ENCODE assay signal across 20 cellular contexts in genomic region chr11:9230291-9230690, GRCh38. TPM values are rescaled to one million over a fixed set of nuclear protein-coding genes. Genes with fewer than 3 reads are reported as not detected.
DNase-seq lines count a peak whose midpoint lies in the region; ATAC-seq and TF ChIP-seq lines count a peak whose summit lies in the region.
"Had no signal": no experiment of that assay in that cellular context is flagged by ENCODE, and none has a peak within 500 bp of the region (broad histone marks: within the 10 kb centered on the region; RNA-seq: fewer than 3 reads in every experiment).

No MANE protein-coding gene starts in this region.

- H3K4me1 Mint-ChIP-seq in stimulated activated naive CD8-positive, alpha-beta T cell treated with anti-CD3 and anti-CD28 coated beads, Interleukin-15, Interleukin-2, amounts not matched to agents 100 ng/mL and 50 ng/mL, for 24 hours (ENCODE audit: low read depth) = peaks cover 61% of the 10 kb centered on the region
- peaks cover 74% of the 10 kb centered on the region for H3K4me1 Mint-ChIP-seq in stimulated activated naive CD8-positive, alpha-beta T cell treated with anti-CD3 and anti-CD28 coated beads, Interleukin-15, amount 100 ng/mL, for 72 hours
- H3K4me1 Mint-ChIP-seq in type B pancreatic cell (ENCODE audit: unreplicated experiment) = peaks cover 33% of the 10 kb centered on the region

- no peaks in the 10 kb centered on the region for H3K36me3 ChIP-seq in adrenal gland (replicated peaks in 1 of 2)
- H3K36me3 ChIP-seq: neutrophil, uterus had no signal

- peaks cover 26% of the 10 kb centered on the region for H3K36me3 Mint-ChIP-seq in stimulated activated naive CD8-positive, alpha-beta T cell treated with anti-CD3 and anti-CD28 coated beads, Interleukin-15, Interleukin-2, amounts not matched to agents 100 ng/mL and 50 ng/mL, for 24 hours (ENCODE audit: low read depth)
- H3K36me3 Mint-ChIP-seq in type B pancreatic cell = peaks cover 6% of the 10 kb centered on the region
- H3K36me3 Mint-ChIP-seq: activated CD4-positive, alpha-beta memory T cell treated with anti-CD3 and anti-CD28 coated beads for 36 hours had no signal

- DNase-seq in stimulated activated naive CD8-positive, alpha-beta T cell treated with anti-CD3 and anti-CD28 coated beads, Interleukin-15, amount 100 ng/mL, for 72 hours = no peak
- DNase-seq in amniotic epithelial cell (ENCODE audit: low read depth) (peak; percentile 45), type B pancreatic cell (ENCODE audit: extremely low spot score, unreplicated experiment) (no peak), adrenal gland (no peak), cortex of kidney (lab: John Stamatoyannopoulos, UW) (no peak)
- DNase-seq in stimulated activated CD4-positive, alpha-beta T cell treated with anti-CD3 and anti-CD28 coated beads, Interleukin-15, amount 100 ng/mL, for 24 hours = no peak
- DNase-seq: activated CD4-positive, alpha-beta memory T cell treated with anti-CD3 and anti-CD28 coated beads for 36 hours; mesendoderm; NCI-H1417; NCI-H2171; NCI-H526 treated with DMSO at 0.1 percent for 48 hours; stimulated activated naive CD4-positive, alpha-beta T cell treated with Interleukin-2 at 50 U/mL for 16 hours; T-cell; uterus had no signal

- H3K27ac ChIP-seq in layer of hippocampus (ENCODE audit: low read depth, low read length) = peak overlapping the region; percentile 95
- H3K27ac ChIP-seq in adrenal gland = no peak overlapping the region
- H3K27ac ChIP-seq: hepatocyte, VCaP had no signal

- H3K27me3 ChIP-seq in layer of hippocampus (ENCODE audit: control insufficient read depth, insufficient read depth, low read length) (no peaks in the 10 kb centered on the region), adrenal gland (no peaks in the 10 kb centered on the region)
- H3K27me3 ChIP-seq: hepatocyte, neutrophil, uterus had no signal

- H3K9me3 ChIP-seq in adrenal gland (replicated peaks in 1 of 3) = no peaks in the 10 kb centered on the region
- H3K9me3 ChIP-seq: neutrophil, uterus had no signal

- no peaks in the 10 kb centered on the region for H3K27me3 Mint-ChIP-seq in stimulated activated naive CD8-positive, alpha-beta T cell treated with anti-CD3 and anti-CD28 coated beads, Interleukin-15, Interleukin-2, amounts not matched to agents 100 ng/mL and 50 ng/mL, for 24 hours
- H3K27me3 Mint-ChIP-seq in stimulated activated naive CD8-positive, alpha-beta T cell treated with anti-CD3 and anti-CD28 coated beads, Interleukin-15, amount 100 ng/mL, for 72 hours = no peaks in the 10 kb centered on the region
- H3K27me3 Mint-ChIP-seq in type B pancreatic cell = no peaks in the 10 kb centered on the region
- H3K27me3 Mint-ChIP-seq: activated CD4-positive, alpha-beta memory T cell treated with anti-CD3 and anti-CD28 coated beads for 36 hours; T-cell had no signal

- intact Hi-C loops in adrenal gland (cut with DNase I) = no loop called here

- peaks cover 6% of the 10 kb centered on the region for H3K9me3 Mint-ChIP-seq in stimulated activated naive CD8-positive, alpha-beta T cell treated with anti-CD3 and anti-CD28 coated beads, Interleukin-15, Interleukin-2, amounts not matched to agents 100 ng/mL and 50 ng/mL, for 24 hours
- H3K9me3 Mint-ChIP-seq in stimulated activated naive CD8-positive, alpha-beta T cell treated with anti-CD3 and anti-CD28 coated beads, Interleukin-15, amount 100 ng/mL, for 72 hours = peaks cover 0 to 11% of the 10 kb centered on the region in 2 donors
- H3K9me3 Mint-ChIP-seq in type B pancreatic cell = no peaks in the 10 kb centered on the region
- H3K9me3 Mint-ChIP-seq: activated CD4-positive, alpha-beta memory T cell treated with anti-CD3 and anti-CD28 coated beads for 36 hours had no signal

- peak overlapping the region; percentile 76 for H3K4me3 Mint-ChIP-seq in stimulated activated naive CD8-positive, alpha-beta T cell treated with anti-CD3 and anti-CD28 coated beads, Interleukin-15, Interleukin-2, amounts not matched to agents 100 ng/mL and 50 ng/mL, for 24 hours
- H3K4me3 Mint-ChIP-seq in stimulated activated naive CD8-positive, alpha-beta T cell treated with anti-CD3 and anti-CD28 coated beads, Interleukin-15, amount 100 ng/mL, for 72 hours = peak overlapping the region in 1 of 2 donors; percentile 31
- H3K4me3 Mint-ChIP-seq in type B pancreatic cell = peak overlapping the region; percentile 18
- H3K4me3 Mint-ChIP-seq: activated CD4-positive, alpha-beta memory T cell treated with anti-CD3 and anti-CD28 coated beads for 36 hours had no signal

- ATAC-seq in stimulated activated naive CD8-positive, alpha-beta T cell treated with anti-CD3 and anti-CD28 coated beads, Interleukin-15, amount 100 ng/mL, for 72 hours = no peak
- ATAC-seq: Right ventricle myocardium inferior, T-cell had no signal

- H3K4me3 ChIP-seq in adrenal gland = no peak overlapping the region
- H3K4me3 ChIP-seq: hepatocyte, uterus had no signal

- TF ChIP-seq CTCF in type B pancreatic cell (conservative IDR thresholded peaks at IDR 0.05) (no peak), adrenal gland (IDR thresholded peaks at IDR 0.05) (no peak)

- H3K4me1 ChIP-seq in adrenal gland (replicated peaks in 1 of 2) = peaks cover 4 to 29% of the 10 kb centered on the region in 2 donors
- H3K4me1 ChIP-seq: uterus had no signal

- peak overlapping the region; percentile 57 for H3K27ac Mint-ChIP-seq in stimulated activated naive CD8-positive, alpha-beta T cell treated with anti-CD3 and anti-CD28 coated beads, Interleukin-15, Interleukin-2, amounts not matched to agents 100 ng/mL and 50 ng/mL, for 24 hours
- H3K27ac Mint-ChIP-seq in stimulated activated naive CD8-positive, alpha-beta T cell treated with anti-CD3 and anti-CD28 coated beads, Interleukin-15, amount 100 ng/mL, for 72 hours = no peak overlapping the region
- H3K27ac Mint-ChIP-seq in type B pancreatic cell = peak overlapping the region; percentile 98
- H3K27ac Mint-ChIP-seq: activated CD4-positive, alpha-beta memory T cell treated with anti-CD3 and anti-CD28 coated beads for 36 hours had no signal

- whole genome bisulfite sequencing in adrenal gland, 4 donors = 80 to 98% (median 90%) methylated on average over 2 to 3 of the region's 3 CpGs

- no peak for TF ChIP-seq POLR2A in adrenal gland (IDR thresholded peaks at IDR 0.05)

RNA-seq across cellular contexts. Expression of gene DENND5A, which starts 34.9 kb away (rescaled TPM):
- 38.7 and 76.0 TPM in 2 replicates for total RNA-seq in type B pancreatic cell (ENCODE audit: low replicate concordance)
- total RNA-seq in adrenal gland = 10 to 100 TPM; 32.9 to 75.4 (median 62.8) TPM
- polyA plus RNA-seq in adrenal gland = 10 to 100 TPM; 26.8 to 68.0 (median 33.5) TPM

Comparison
In these comparisons a context has a peak if more than half of its experiments do, and no peak if none do; other contexts are left out.
1. H3K27ac Mint-ChIP-seq: peak in stimulated activated naive CD8-positive, alpha-beta T cell treated with anti-CD3 and anti-CD28 coated beads, Interleukin-15, Interleukin-2, amounts not matched to agents 100 ng/mL and 50 ng/mL, for 24 hours (single experiment) and type B pancreatic cell (single experiment); none in stimulated activated naive CD8-positive, alpha-beta T cell treated with anti-CD3 and anti-CD28 coated beads, Interleukin-15, amount 100 ng/mL, for 72 hours (0 of 2).